Comparison of ENCODE assay signal across 10 cellular contexts in the genomic region with DNA sequence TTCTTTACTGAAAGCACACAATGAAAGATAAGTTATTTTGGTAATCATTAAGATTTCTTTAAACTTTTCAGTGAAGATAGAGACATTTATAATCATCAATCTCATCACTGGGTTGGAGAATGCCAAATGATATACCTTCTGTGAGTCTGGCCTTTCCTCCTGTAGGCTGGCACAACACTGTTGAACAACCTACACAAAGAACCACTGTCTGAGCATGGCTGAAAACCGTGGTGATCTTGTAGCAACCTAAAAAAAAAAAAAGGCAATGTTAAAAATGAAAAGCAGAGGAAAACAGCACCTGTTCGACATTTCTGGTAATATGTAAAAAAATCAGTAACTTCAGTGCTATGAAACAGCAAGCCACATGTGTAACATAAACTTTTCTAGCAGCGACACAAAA. TPM values are rescaled to one million over a fixed set of nuclear protein-coding genes. Genes with fewer than 3 reads are reported as not detected.
A peak's percentile ranks its signal among the peaks of the same experiment; 100 is the strongest.
DNase-seq lines count a peak whose midpoint lies in the region; ATAC-seq and TF ChIP-seq lines count a peak whose summit lies in the region.
"Had no signal": no experiment of that assay in that cellular context is flagged by ENCODE, and none has a peak within 500 bp of the region (broad histone marks: within the 10 kb centered on the region; RNA-seq: fewer than 3 reads in every experiment).

No MANE protein-coding gene starts in this region.

- peaks cover 28% of the 10 kb centered on the region for H3K4me1 Mint-ChIP-seq in activated T-cell treated with anti-CD3 and anti-CD28 coated beads, Interleukin-2, amount 50 U/mL, for 24 hours (ENCODE audit: low read depth)

- peaks cover 0 to 51% (median 26%) of the 10 kb centered on the region in 6 donors for H3K36me3 ChIP-seq in spleen

- intact Hi-C loops in spleen (cut with DNase I; ENCODE audit: low total_unique reads): no loop called here

- WGBS in spleen, 5 donors: 72 to 83% (median 79%) methylated on average over 3 of the region's 3 CpGs

- H3K9me3 Mint-ChIP-seq in activated T-cell treated with anti-CD3 and anti-CD28 coated beads, Interleukin-2, amount 50 U/mL, for 24 hours: no peaks in the 10 kb centered on the region

- peaks cover 50% of the 10 kb centered on the region for H3K36me3 Mint-ChIP-seq in activated T-cell treated with anti-CD3 and anti-CD28 coated beads, Interleukin-2, amount 50 U/mL, for 24 hours (ENCODE audit: low read depth)

- TF ChIP-seq POLR2A in spleen (IDR thresholded peaks at IDR 0.05): no peak

- peak overlapping the region in 2 of 8 donors; percentile 98 to 99 for H3K27ac ChIP-seq in spleen

- H3K4me3 ChIP-seq in WI38 (ENCODE audit: low read depth, low read length) (peak overlapping the region; percentile 89), foreskin fibroblast (ENCODE audit: low read depth in 1 of 2, low read length in 2 of 2) (peak overlapping the region; percentile 80 to 92), spleen (peak overlapping the region in 7 of 8 donors; percentile 75 to 96 (median 86))

- peak overlapping the region; percentile 47 for H3K27ac Mint-ChIP-seq in activated T-cell treated with anti-CD3 and anti-CD28 coated beads, Interleukin-2, amount 50 U/mL, for 24 hours

- H3K9me3 ChIP-seq in spleen: no peaks in the 10 kb centered on the region

- TF ChIP-seq CTCF in WI38 (IDR thresholded peaks at IDR 0.05; ENCODE audit: low read depth, low read length): no peak
- TF ChIP-seq CTCF in foreskin fibroblast (IDR thresholded peaks at IDR 0.05; ENCODE audit: low read depth, low read length): no peak
- no peak for TF ChIP-seq CTCF in spleen (IDR thresholded peaks at IDR 0.05 in 8 of 11, conservative IDR thresholded peaks at IDR 0.05 in 3 of 11)

- DNase-seq in activated T-cell treated with anti-CD3 and anti-CD28 coated beads, Interleukin-2, amount 50 U/mL, for 24 hours: no peak
- no peak for DNase-seq in activated T-cell treated with anti-CD3 and anti-CD28 coated beads, Interleukin-2, amount 50 U/mL, for 1 hour
- DNase-seq in foreskin fibroblast (no peak), spleen (no peak), NCI-H1105 (lab: John Stamatoyannopoulos, UW) (no peak), NCI-H1048 (lab: John Stamatoyannopoulos, UW) (no peak)
- DNase-seq: activated CD4-positive, CD25-positive, alpha-beta regulatory T cell; AML-193 had no signal

- no peaks in the 10 kb centered on the region for H3K27me3 ChIP-seq in spleen (replicated peaks in 1 of 7)

- ATAC-seq in HG02759 (IDR thresholded peaks at IDR 0.05; ENCODE audit: unreplicated experiment): no peak

- no peaks in the 10 kb centered on the region for H3K27me3 Mint-ChIP-seq in activated T-cell treated with anti-CD3 and anti-CD28 coated beads, Interleukin-2, amount 50 U/mL, for 24 hours

- H3K4me1 ChIP-seq in spleen: peaks cover 14 to 52% (median 28%) of the 10 kb centered on the region in 6 donors

- peak overlapping the region; percentile 99 for H3K4me3 Mint-ChIP-seq in activated T-cell treated with anti-CD3 and anti-CD28 coated beads, Interleukin-2, amount 50 U/mL, for 24 hours

RNA-seq across cellular contexts. Expression of a gene that starts 1.8 kb away (rescaled TPM):
- total RNA-seq in spleen: 10 to 100 TPM; 42.1 to 98.3 (median 64.2) TPM
- 100 to 1,000 TPM; 117 to 139 (median 125) TPM for polyA plus RNA-seq in spleen

RNA-seq across cellular contexts. Expression of a gene that starts 33.8 kb away (rescaled TPM):
- total RNA-seq in spleen: 10 to 100 TPM; 23.3 to 39.6 (median 28.5) TPM
- 10 to 100 TPM; 11.7 to 20.3 (median 14.0) TPM for polyA plus RNA-seq in spleen

RNA-seq across cellular contexts. Expression of a gene that starts 33.9 kb away (rescaled TPM):
- total RNA-seq in spleen: 10 to 100 TPM; 63.4 to 96.4 (median 67.7) TPM
- 10 to 100 TPM; 18.9 to 24.1 (median 22.8) TPM for polyA plus RNA-seq in spleen
